In genomic region chr6:41683460-41684310, GRCh38 we compare ENCODE assay signal across 8 cellular contexts.
A peak's percentile ranks its signal among the peaks of the same experiment; 100 is the strongest.
DNase-seq lines count a peak whose midpoint lies in the region; ATAC-seq lines count a peak whose summit lies in the region.

No MANE protein-coding gene starts in this region.

- DNase-seq in NCI-H748 (lab: John Stamatoyannopoulos, UW; ENCODE audit: unreplicated experiment) (peak; percentile 80), medulla oblongata (ENCODE audit: extremely low spot score) (peak; percentile 88)
- DNase-seq in activated CD8-positive, alpha-beta memory T cell treated with anti-CD3 and anti-CD28 coated beads for 1 hour (ENCODE audit: extremely low read depth in 1 of 2, low read depth in 1 of 2): peak; percentile 42 to 74
- DNase-seq in effector CD8-positive, alpha-beta T cell (lab: John Stamatoyannopoulos, UW): peak; percentile 56
- DNase-seq in stimulated activated CD4-positive, alpha-beta T cell treated with anti-CD3 and anti-CD28 coated beads, TNF-alpha, amount 100 ng/mL, for 4 hours (ENCODE audit: low read depth in 3 of 3): peak; percentile 53 to 67 (median 59)

- ATAC-seq in GM18502 (IDR thresholded peaks at IDR 0.05; ENCODE audit: poor library complexity, unreplicated experiment): peak; percentile 62
- ATAC-seq in HG03039 (IDR thresholded peaks at IDR 0.05; ENCODE audit: unreplicated experiment): peak; percentile 57
- ATAC-seq in GM18517 (IDR thresholded peaks at IDR 0.05; ENCODE audit: unreplicated experiment): no peak
